ENCODE assay signal across 16 cellular contexts in genomic region chr1:243845888-243846287, GRCh38.
"Had no signal": no experiment of that assay in that cellular context is flagged by ENCODE, and none has a peak within 500 bp of the region (broad histone marks: within the 10 kb centered on the region; RNA-seq: fewer than 3 reads in every experiment).

No MANE protein-coding gene starts in this region.

- H3K36me3 Mint-ChIP-seq: type B pancreatic cell had no signal

- H3K27ac Mint-ChIP-seq: nephron progenitor cell; stimulated activated effector memory CD8-positive, alpha-beta T cell treated with anti-CD3 and anti-CD28 coated beads, Interleukin-12 subunit alpha, Interleukin-12 subunit beta, amount 100 ng/mL, for 72 hours; type B pancreatic cell had no signal

- DNase-seq: effector memory CD4-positive, alpha-beta T cell; gastrocnemius medialis; heart right ventricle; hypothalamus; islet precursor cell; mammary epithelial cell; mucosa of descending colon; nephron progenitor cell; right lobe of liver; stimulated activated CD4-positive, alpha-beta T cell treated with anti-CD3 and anti-CD28 coated beads, Interleukin-4, amount 100 ng/mL, for 1 hour; stimulated activated CD8-positive, alpha-beta memory T cell treated with anti-CD3 and anti-CD28 coated beads, Interleukin-4, amount 100 ng/mL, for 48 hours; stimulated activated naive CD8-positive, alpha-beta T cell treated with anti-CD3 and anti-CD28 coated beads, Interleukin-15, Interleukin-2, amounts not matched to agents 100 U/mL and 50 U/mL, for 24 hours; thyroid gland had no signal

- ATAC-seq: gastrocnemius medialis; heart right ventricle; left lobe of liver; mucosa of descending colon; right lobe of liver; stimulated activated effector memory CD8-positive, alpha-beta T cell treated with anti-CD3 and anti-CD28 coated beads, Interleukin-12 subunit alpha, Interleukin-12 subunit beta, amount 100 ng/mL, for 72 hours; stimulated activated naive CD8-positive, alpha-beta T cell treated with anti-CD3 and anti-CD28 coated beads, Interleukin-15, Interleukin-2, amounts not matched to agents 100 U/mL and 50 U/mL, for 24 hours had no signal

- H3K4me3 Mint-ChIP-seq: nephron progenitor cell; stimulated activated effector memory CD8-positive, alpha-beta T cell treated with anti-CD3 and anti-CD28 coated beads, Interleukin-12 subunit alpha, Interleukin-12 subunit beta, amount 100 ng/mL, for 72 hours; type B pancreatic cell had no signal

- H3K9me3 Mint-ChIP-seq: nephron progenitor cell; stimulated activated effector memory CD8-positive, alpha-beta T cell treated with anti-CD3 and anti-CD28 coated beads, Interleukin-12 subunit alpha, Interleukin-12 subunit beta, amount 100 ng/mL, for 72 hours had no signal
